ENCODE assay signal across 8 cellular contexts in genomic region chr17:44326867-44327444, GRCh38. TPM values are rescaled to one million over a fixed set of nuclear protein-coding genes. Genes with fewer than 3 reads are reported as not detected.
DNase-seq lines count a peak whose midpoint lies in the region; ATAC-seq and TF ChIP-seq lines count a peak whose summit lies in the region.

No MANE protein-coding gene starts in this region.

- peak; percentile 38 for ATAC-seq in GM18873 (IDR thresholded peaks at IDR 0.05; ENCODE audit: low FRiP score, unreplicated experiment)
- peak; percentile 39 for ATAC-seq in HG03439 (IDR thresholded peaks at IDR 0.05; ENCODE audit: unreplicated experiment)
- peak; percentile 81 for ATAC-seq in left lung

- peak; percentile 85 for DNase-seq in NCI-H524 treated with DMSO at 0.1 percent for 48 hours (lab: John Stamatoyannopoulos, UW)
- peak; percentile 91 to 94 for DNase-seq in activated CD4-positive, alpha-beta T cell treated with anti-CD3 and anti-CD28 coated beads for 4 hours
- no peak for DNase-seq in chondrocyte (ENCODE audit: low spot score)
- DNase-seq in left lung: peak; percentile 98 to 99
- peak; percentile 78 to 79 for DNase-seq in stimulated activated CD4-positive, alpha-beta T cell treated with anti-CD3 and anti-CD28 coated beads, Interleukin-2, amount 100 ng/mL, for 48 hours

- H3K79me2 ChIP-seq in ACC112 (ENCODE audit: control insufficient read depth, insufficient read depth, low read length, unreplicated experiment): peaks cover 13% of the 10 kb centered on the region

- H3K4me3 ChIP-seq in ACC112 (ENCODE audit: low read depth, low read length) (0 out of 2 replicates have a peak overlapping the region, but pooled peaks have one; percentile 11), left lung (peak overlapping the region in 1 of 2 donors; percentile 94)

- H3K36me3 ChIP-seq in ACC112 (ENCODE audit: insufficient read depth, low read length) (no peaks in the 10 kb centered on the region), left lung (peaks cover 0 to 8% of the 10 kb centered on the region in 2 donors)

- peak overlapping the region; percentile 24 for H3K4me3 Mint-ChIP-seq in chondrocyte (ENCODE audit: unreplicated experiment)

- peak overlapping the region; percentile 74 for H3K27ac Mint-ChIP-seq in chondrocyte (ENCODE audit: unreplicated experiment)

- peaks cover 27% of the 10 kb centered on the region for H3K4me1 Mint-ChIP-seq in chondrocyte (ENCODE audit: low read depth)

- H3K9me3 ChIP-seq in left lung: no peaks in the 10 kb centered on the region

- intact Hi-C loops in left lung (cut with DNase I): loop anchor here (5.0 to 10.0 kb wide), 2 partner anchors 112 to 115 kb away; partner anchors contain the start of gene UBTF (in 1 of the 2)

- peaks cover 1% of the 10 kb centered on the region for H3K36me3 Mint-ChIP-seq in chondrocyte (ENCODE audit: low read depth)

- H2AFZ ChIP-seq in ACC112 (ENCODE audit: low read length, unreplicated experiment): no peak overlapping the region

- no peaks in the 10 kb centered on the region for H3K27me3 ChIP-seq in ACC112 (ENCODE audit: insufficient read depth, low read length)
- no peaks in the 10 kb centered on the region for H3K27me3 ChIP-seq in left lung

- H3K4me1 ChIP-seq in ACC112 (ENCODE audit: control insufficient read depth, insufficient read depth, low read length, unreplicated experiment) (no peaks in the 10 kb centered on the region), left lung (peaks cover 16 to 48% of the 10 kb centered on the region in 2 donors)

- TF ChIP-seq CTCF in chondrocyte (IDR thresholded peaks at IDR 0.05) (no peak), left lung (IDR thresholded peaks at IDR 0.05) (no peak)

- H3K27me3 Mint-ChIP-seq in chondrocyte (ENCODE audit: low read depth): no peaks in the 10 kb centered on the region

- no peak overlapping the region for H3K27ac ChIP-seq in ACC112 (ENCODE audit: low read depth, low read length)
- no peak overlapping the region for H3K27ac ChIP-seq in left lung

- no peaks in the 10 kb centered on the region for H3K9me3 Mint-ChIP-seq in chondrocyte (ENCODE audit: low read depth)

RNA-seq across cellular contexts. Expression of gene SLC25A39, which starts 2.3 kb away (rescaled TPM):
- total RNA-seq in chondrocyte: 78.6 to 95.5 TPM (median 84.1 TPM) in 3 replicates
- total RNA-seq in left lung: 100 to 1,000 TPM; 120 to 121 TPM

RNA-seq across cellular contexts. Expression of gene GRN, which starts 18.1 kb away (rescaled TPM):
- total RNA-seq in chondrocyte (340 to 401 TPM (median 342 TPM) in 3 replicates), left lung (100 to 1,000 TPM; 563 to 616 TPM)

RNA-seq across cellular contexts. Expression of gene RUNDC3A, which starts 18.6 kb away (rescaled TPM):
- total RNA-seq in chondrocyte (0.40 to 0.77 TPM (median 0.77 TPM) in 3 replicates), left lung (under 1 TPM; 0.08 to 0.38 TPM)

RNA-seq across cellular contexts. Expression of gene FAM171A2, which starts 36.7 kb away (rescaled TPM):
- total RNA-seq in chondrocyte (14.8 to 20.6 TPM (median 18.6 TPM) in 3 replicates), left lung (1 to 10 TPM; 1.4 to 4.3 TPM)

RNA-seq across cellular contexts. Expression of gene SLC4A1, which starts 59.0 kb away (rescaled TPM):
- total RNA-seq in chondrocyte: not detected in 3 replicates
- 1 to 10 TPM in 1 of 2 donors, under 1 TPM in 1; 0.58 to 1.4 TPM for total RNA-seq in left lung
